ENCODE assay signal across 21 cellular contexts in the genomic region with DNA sequence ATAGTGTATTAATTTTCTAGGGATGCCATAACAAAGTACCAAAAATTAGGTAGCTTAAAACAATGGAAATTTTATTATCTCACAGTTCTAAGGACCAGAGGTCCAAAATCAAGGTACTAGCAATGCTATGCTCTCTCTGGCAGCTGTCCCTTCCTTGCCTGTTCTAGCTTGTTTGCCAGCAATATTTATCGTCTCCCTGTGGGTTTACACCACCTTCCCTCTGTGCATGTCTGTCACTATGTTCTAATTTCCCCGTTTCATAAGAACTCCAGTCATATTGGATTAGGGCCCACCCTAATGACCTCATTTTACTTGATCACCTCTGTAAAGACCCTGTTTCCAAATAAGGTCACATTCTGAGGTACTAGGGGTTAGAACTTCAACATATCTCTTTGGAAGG.
DNase-seq lines count a peak whose midpoint lies in the region; ATAC-seq and TF ChIP-seq lines count a peak whose summit lies in the region.
"Had no signal": no experiment of that assay in that cellular context is flagged by ENCODE, and none has a peak within 500 bp of the region (broad histone marks: within the 10 kb centered on the region; RNA-seq: fewer than 3 reads in every experiment).

No MANE protein-coding gene starts in this region.

- H3K9me3 ChIP-seq in RWPE2 (ENCODE audit: severe bottlenecking) (no peaks in the 10 kb centered on the region), ectodermal cell (ENCODE audit: control insufficient read depth, low read length) (no peaks in the 10 kb centered on the region)
- H3K9me3 ChIP-seq: esophagus squamous epithelium, neutrophil, thyroid gland had no signal

- peaks cover 4% of the 10 kb centered on the region for H3K9me3 Mint-ChIP-seq in osteocyte (ENCODE audit: unreplicated experiment)
- H3K9me3 Mint-ChIP-seq: activated CD4-positive, alpha-beta memory T cell treated with anti-CD3 and anti-CD28 coated beads, Interleukin-2, amount 10 ng/mL, durations not matched to agents 7 days and 5 days had no signal

- no peaks in the 10 kb centered on the region for H3K27me3 ChIP-seq in RWPE2 (ENCODE audit: insufficient read depth, poor library complexity, severe bottlenecking)
- H3K27me3 ChIP-seq in ectodermal cell (ENCODE audit: control insufficient read depth, insufficient read depth, low read length, poor library complexity, severe bottlenecking) = no peaks in the 10 kb centered on the region
- H3K27me3 ChIP-seq: esophagus squamous epithelium, neutrophil, thyroid gland had no signal

- H3K4me1 ChIP-seq in RWPE2 (ENCODE audit: insufficient read depth, poor library complexity, severe bottlenecking) = peaks cover 8% of the 10 kb centered on the region
- H3K4me1 ChIP-seq in ectodermal cell (ENCODE audit: control insufficient read depth, insufficient read depth, low read length) = peaks cover 3% of the 10 kb centered on the region
- H3K4me1 ChIP-seq: thyroid gland had no signal

- WGBS in ectodermal cell, 2 experiments = 90% methylated on average over 2 of the region's 2 CpGs

- H3K36me3 Mint-ChIP-seq in osteocyte (ENCODE audit: unreplicated experiment) = no peaks in the 10 kb centered on the region

- H3K4me3 Mint-ChIP-seq in osteocyte (ENCODE audit: unreplicated experiment) = no peak overlapping the region
- H3K4me3 Mint-ChIP-seq: activated CD4-positive, alpha-beta memory T cell treated with anti-CD3 and anti-CD28 coated beads, Interleukin-2, amount 10 ng/mL, durations not matched to agents 7 days and 5 days had no signal

- H3K4me3 ChIP-seq in RWPE2 (ENCODE audit: severe bottlenecking) (no peak overlapping the region), ectodermal cell (ENCODE audit: insufficient read depth, low read depth, low read length) (no peak overlapping the region)
- H3K4me3 ChIP-seq: esophagus squamous epithelium, thyroid gland had no signal

- DNase-seq in NCI-H1105 treated with DMSO at 0.1 percent for 48 hours (lab: John Stamatoyannopoulos, UW) (peak; percentile 5), NCI-H1105 (lab: John Stamatoyannopoulos, UW) (no peak), RWPE2 (ENCODE audit: low spot score) (no peak), osteocyte (ENCODE audit: extremely low spot score, unreplicated experiment) (no peak)
- DNase-seq: 8988T; activated CD4-positive, alpha-beta memory T cell treated with anti-CD3 and anti-CD28 coated beads, Interleukin-2, amount 10 ng/mL, durations not matched to agents 7 days and 5 days; activated gamma-delta T cell; activated T-cell treated with anti-CD3 and anti-CD28 coated beads for 4 hours; DMS79; esophagus squamous epithelium; kidney; NCI-H1417 treated with DMSO at 0.1 percent for 48 hours; NCI-H524; stimulated activated CD4-positive, alpha-beta T cell treated with anti-CD3 and anti-CD28 coated beads, Interleukin-4, amount 100 ng/mL, for 24 hours; stimulated activated naive CD4-positive, alpha-beta T cell treated with Interleukin-2 at 50 U/mL for 16 hours; thyroid gland had no signal

- TF ChIP-seq CTCF in RWPE2 (IDR thresholded peaks at IDR 0.05; ENCODE audit: poor library complexity, severe bottlenecking) = no peak
- TF ChIP-seq CTCF in osteocyte (IDR thresholded peaks at IDR 0.05) = no peak

- H3K27ac Mint-ChIP-seq in osteocyte (ENCODE audit: unreplicated experiment) = peak overlapping the region; percentile 89
- H3K27ac Mint-ChIP-seq: activated CD4-positive, alpha-beta memory T cell treated with anti-CD3 and anti-CD28 coated beads, Interleukin-2, amount 10 ng/mL, durations not matched to agents 7 days and 5 days had no signal

- ATAC-seq in RWPE2 (ENCODE audit: low read depth) (peak; percentile 41; the same call in 1 of the 3 replicates), GM21526 (IDR thresholded peaks at IDR 0.05; ENCODE audit: low FRiP score, unreplicated experiment) (no peak), GM21423 (IDR thresholded peaks at IDR 0.05; ENCODE audit: unreplicated experiment) (no peak), GM21367 (IDR thresholded peaks at IDR 0.05; ENCODE audit: unreplicated experiment) (no peak)

- H3K36me3 ChIP-seq in RWPE2 (ENCODE audit: low read depth) (no peaks in the 10 kb centered on the region), ectodermal cell (ENCODE audit: control insufficient read depth, insufficient read depth, low read length) (no peaks in the 10 kb centered on the region)
- H3K36me3 ChIP-seq: esophagus squamous epithelium, neutrophil, thyroid gland had no signal

- H3K27me3 Mint-ChIP-seq in osteocyte (ENCODE audit: unreplicated experiment) = no peaks in the 10 kb centered on the region
- H3K27me3 Mint-ChIP-seq: activated CD4-positive, alpha-beta memory T cell treated with anti-CD3 and anti-CD28 coated beads, Interleukin-2, amount 10 ng/mL, durations not matched to agents 7 days and 5 days had no signal

- peaks cover 52% of the 10 kb centered on the region for H3K4me1 Mint-ChIP-seq in osteocyte (ENCODE audit: unreplicated experiment)
- H3K4me1 Mint-ChIP-seq: activated CD4-positive, alpha-beta memory T cell treated with anti-CD3 and anti-CD28 coated beads, Interleukin-2, amount 10 ng/mL, durations not matched to agents 7 days and 5 days had no signal

- no peak overlapping the region for H3K27ac ChIP-seq in RWPE2 (ENCODE audit: poor library complexity, severe bottlenecking)
- peak overlapping the region; percentile 9 for H3K27ac ChIP-seq in ectodermal cell (ENCODE audit: insufficient read depth, low read depth, low read length, poor library complexity, severe bottlenecking)
- H3K27ac ChIP-seq: esophagus squamous epithelium, neutrophil, thyroid gland had no signal
